In genomic region chr12:12398026-12398859, GRCh38 we compare ENCODE assay signal across 8 cellular contexts. TPM values are rescaled to one million over a fixed set of nuclear protein-coding genes. Genes with fewer than 3 reads are reported as not detected.
DNase-seq lines count a peak whose midpoint lies in the region; ATAC-seq, FAIRE-seq and TF ChIP-seq lines count a peak whose summit lies in the region.
"Had no signal": no experiment of that assay in that cellular context is flagged by ENCODE, and none has a peak within 500 bp of the region (broad histone marks: within the 10 kb centered on the region; RNA-seq: fewer than 3 reads in every experiment).

No MANE protein-coding gene starts in this region.

- DNase-seq in amniotic epithelial cell (ENCODE audit: low read depth) (peak; percentile 100), kidney (peak; percentile 80), tibial artery (peak; percentile 81 to 83), SHP77 (lab: John Stamatoyannopoulos, UW) (no peak)
- no peak for DNase-seq in activated T-cell treated with anti-CD3 and anti-CD28 coated beads, Interleukin-2, amount 50 U/mL, for 48 hours

- TF ChIP-seq CTCF in kidney (IDR thresholded peaks at IDR 0.05; ENCODE audit: borderline replicate concordance, extremely low read depth, insufficient read depth) = peak; percentile 10
- no peak for TF ChIP-seq CTCF in tibial artery (IDR thresholded peaks at IDR 0.05)

- no peak overlapping the region for H3K4me3 ChIP-seq in HUES48 (ENCODE audit: low read depth, low read length)
- no peak overlapping the region for H3K4me3 ChIP-seq in kidney (ENCODE audit: low read length in 2 of 2)
- H3K4me3 ChIP-seq in tibial artery = peak overlapping the region in 1 of 2 donors; percentile 14

- intact Hi-C loops in kidney (cut with DNase I) (no loop called here), tibial artery (cut with DNase I; ENCODE audit: low total_unique reads) (loop anchor here (5.0 kb wide), 1 partner anchor 164 kb away; the partner anchor contains the start of gene DUSP16)

- no peaks in the 10 kb centered on the region for H3K27me3 ChIP-seq in HUES48 (ENCODE audit: control insufficient read depth, insufficient read depth, low read length)
- H3K27me3 ChIP-seq in tibial artery = no peaks in the 10 kb centered on the region
- H3K27me3 ChIP-seq: neutrophil had no signal

- H3K36me3 ChIP-seq in HUES48 (ENCODE audit: control insufficient read depth, insufficient read depth, low read length) (no peaks in the 10 kb centered on the region), kidney (ENCODE audit: control insufficient read depth in 1 of 2, insufficient read depth in 2 of 2, low read length in 2 of 2) (no peaks in the 10 kb centered on the region), tibial artery (no peaks in the 10 kb centered on the region)

- H3K9me3 ChIP-seq in HUES48 (ENCODE audit: control insufficient read depth, insufficient read depth, low read length) (no peaks in the 10 kb centered on the region), kidney (ENCODE audit: control insufficient read depth in 1 of 2, low read length in 2 of 2) (no peaks in the 10 kb centered on the region), tibial artery (no peaks in the 10 kb centered on the region)
- H3K9me3 ChIP-seq: neutrophil had no signal

- FAIRE-seq in kidney (lab: Jason Lieb, UNC) = no peak

- H3K9ac ChIP-seq in HUES48 (ENCODE audit: low read depth, low read length) = no peak overlapping the region
- no peak overlapping the region for H3K9ac ChIP-seq in kidney (ENCODE audit: low read length in 2 of 2)

- ATAC-seq in GM18861 (IDR thresholded peaks at IDR 0.05; ENCODE audit: unreplicated experiment) = no peak

- H3K27ac ChIP-seq in HUES48 (ENCODE audit: low read depth, low read length) (peak overlapping the region; percentile 56), kidney (ENCODE audit: low read depth in 2 of 2, low read length in 2 of 2) (peak overlapping the region; percentile 9 to 42), tibial artery (peak overlapping the region; percentile 41 to 65)
- H3K27ac ChIP-seq: neutrophil had no signal

- H3K4me1 ChIP-seq in HUES48 (ENCODE audit: control insufficient read depth, insufficient read depth, low read length) (peaks cover 18% of the 10 kb centered on the region), kidney (ENCODE audit: control insufficient read depth in 1 of 2, insufficient read depth in 1 of 2, low read depth in 1 of 2, low read length in 2 of 2) (peaks cover 0 to 6% of the 10 kb centered on the region in 2 donors), tibial artery (peaks cover 0 to 37% (median 16%) of the 10 kb centered on the region in 4 donors)

RNA-seq across cellular contexts. Expression of gene BORCS5, which starts 41.4 kb away (rescaled TPM):
- 14.0 TPM for total RNA-seq in kidney
- 11.2 TPM for polyA plus RNA-seq in kidney (ENCODE audit: insufficient read depth, low read depth, low replicate concordance)

RNA-seq across cellular contexts. Expression of gene MANSC1, which starts 48.2 kb away (rescaled TPM):
- 38.7 TPM for total RNA-seq in kidney
- polyA plus RNA-seq in kidney (ENCODE audit: insufficient read depth, low read depth, low replicate concordance) = 14.1 TPM

Comparison
In these comparisons a context has a peak if more than half of its experiments do, and no peak if none do; other contexts are left out.
1. DNase-seq: peak in amniotic epithelial cell (single experiment), kidney (single experiment) and tibial artery (2 of 2); none in activated T-cell treated with anti-CD3 and anti-CD28 coated beads, Interleukin-2, amount 50 U/mL, for 48 hours (0 of 2) and SHP77 (0 of 2).
2. Peak in every context shown above with its lines, with median percentiles within 50 percentile points of each other: H3K27ac ChIP-seq.